13 cellular contexts compared by ENCODE assay signal in the genomic region with DNA sequence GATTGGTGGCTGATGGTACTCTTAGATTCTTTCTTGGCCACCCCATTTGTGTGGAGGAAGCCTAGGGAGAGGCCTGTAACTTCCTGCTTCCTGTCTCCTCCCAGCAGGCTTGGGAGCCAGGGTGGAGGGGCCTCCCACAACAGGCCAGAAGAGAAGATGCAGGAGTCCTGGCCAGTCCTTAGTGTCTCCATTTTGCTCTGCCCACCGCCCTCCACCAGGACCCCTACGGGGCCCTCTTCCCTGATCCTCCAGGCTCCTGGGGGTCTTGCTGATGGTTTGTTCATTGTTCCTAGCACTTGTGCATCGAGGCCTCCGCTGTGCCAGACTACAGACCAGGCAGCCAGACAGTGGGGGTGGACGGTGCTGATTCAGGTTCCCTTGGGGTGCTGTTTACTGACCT. TPM values are rescaled to one million over a fixed set of nuclear protein-coding genes. Genes with fewer than 3 reads are reported as not detected.
DNase-seq lines count a peak whose midpoint lies in the region; ATAC-seq and TF ChIP-seq lines count a peak whose summit lies in the region.
"Had no signal": no experiment of that assay in that cellular context is flagged by ENCODE, and none has a peak within 500 bp of the region (broad histone marks: within the 10 kb centered on the region; RNA-seq: fewer than 3 reads in every experiment).

No MANE protein-coding gene starts in this region.

- BruUV-seq in MCF 10A (replicated peaks; lab: Mats Ljungman, UMichigan) (no TSS peak), Calu3 (replicated peaks; lab: Mats Ljungman, UMichigan) (no TSS peak)

- TF ChIP-seq POLR2A in breast epithelium (IDR thresholded peaks at IDR 0.05), result no peak

- H3K27ac Mint-ChIP-seq in MCF 10A (ENCODE audit: low read depth, unreplicated experiment), result no peak overlapping the region
- no peak overlapping the region for H3K27ac Mint-ChIP-seq in glutamatergic neuron (ENCODE audit: unreplicated experiment)
- H3K27ac Mint-ChIP-seq in Calu3 (ENCODE audit: unreplicated experiment), result no peak overlapping the region
- H3K27ac Mint-ChIP-seq: activated naive CD8-positive, alpha-beta T cell treated with anti-CD3 and anti-CD28 coated beads for 36 hours; natural killer cell had no signal

- H3K27me3 ChIP-seq in breast epithelium (no peaks in the 10 kb centered on the region), lower lobe of right lung (ENCODE audit: low read depth) (no peaks in the 10 kb centered on the region)

- CTCF ChIA-PET in MCF 10A (lab: Yijun Ruan, JAX) (no interaction called here), Calu3 (lab: Charles Lee) (no interaction called here)

- H3K4me1 ChIP-seq in breast epithelium, result peaks cover 0 to 5% of the 10 kb centered on the region in 2 donors
- peaks cover 60% of the 10 kb centered on the region for H3K4me1 ChIP-seq in lower lobe of right lung
- H3K4me1 ChIP-seq: A549 had no signal

- intact Hi-C loops in breast epithelium (cut with DNase I; ENCODE audit: low total_unique reads) (loop anchor here (5.0 kb wide), 1 partner anchor 38 kb away; no protein-coding TSS in a partner anchor), MCF 10A (cut with micrococcal nuclease) (no loop called here), lower lobe of right lung (cut with DNase I) (no loop called here), Calu3 (cut with micrococcal nuclease; ENCODE audit: unreplicated experiment) (no loop called here)

- ATAC-seq in lower lobe of right lung, result peak; percentile 41 to 54
- ATAC-seq in GM19023 (IDR thresholded peaks at IDR 0.05; ENCODE audit: unreplicated experiment), result no peak
- no peak for ATAC-seq in GM21619 (IDR thresholded peaks at IDR 0.05; ENCODE audit: unreplicated experiment)
- ATAC-seq: natural killer cell had no signal

- H3K36me3 ChIP-seq in breast epithelium, result no peaks in the 10 kb centered on the region
- H3K36me3 ChIP-seq in lower lobe of right lung, result no peaks in the 10 kb centered on the region

- TF ChIP-seq CTCF in breast epithelium (IDR thresholded peaks at IDR 0.05) (no peak), MCF 10A (IDR thresholded peaks at IDR 0.05; ENCODE audit: unreplicated experiment) (no peak), glutamatergic neuron (IDR thresholded peaks at IDR 0.05; ENCODE audit: partially characterized antibody, unreplicated experiment) (no peak), lower lobe of right lung (IDR thresholded peaks at IDR 0.05) (no peak), Calu3 (IDR thresholded peaks at IDR 0.05; ENCODE audit: unreplicated experiment) (no peak)

- H3K4me1 Mint-ChIP-seq in MCF 10A (ENCODE audit: insufficient read depth, unreplicated experiment), result peaks cover 5% of the 10 kb centered on the region
- peaks cover 13% of the 10 kb centered on the region for H3K4me1 Mint-ChIP-seq in glutamatergic neuron (ENCODE audit: low read depth, unreplicated experiment)
- H3K4me1 Mint-ChIP-seq in Calu3 (ENCODE audit: low read depth, unreplicated experiment), result peaks cover 11% of the 10 kb centered on the region
- H3K4me1 Mint-ChIP-seq: activated naive CD8-positive, alpha-beta T cell treated with anti-CD3 and anti-CD28 coated beads for 36 hours; natural killer cell had no signal

- H3K27me3 Mint-ChIP-seq in MCF 10A (ENCODE audit: insufficient read depth, unreplicated experiment) (no peaks in the 10 kb centered on the region), glutamatergic neuron (ENCODE audit: unreplicated experiment) (peaks cover 4% of the 10 kb centered on the region), Calu3 (ENCODE audit: unreplicated experiment) (no peaks in the 10 kb centered on the region)
- H3K27me3 Mint-ChIP-seq: activated naive CD8-positive, alpha-beta T cell treated with anti-CD3 and anti-CD28 coated beads for 36 hours had no signal

- H3K9me3 Mint-ChIP-seq in MCF 10A (ENCODE audit: unreplicated experiment) (no peaks in the 10 kb centered on the region), glutamatergic neuron (ENCODE audit: unreplicated experiment) (peaks cover 2% of the 10 kb centered on the region), Calu3 (ENCODE audit: low read depth, unreplicated experiment) (no peaks in the 10 kb centered on the region)
- H3K9me3 Mint-ChIP-seq: activated naive CD8-positive, alpha-beta T cell treated with anti-CD3 and anti-CD28 coated beads for 36 hours; natural killer cell had no signal

- no peak overlapping the region for H3K4me3 Mint-ChIP-seq in MCF 10A (ENCODE audit: unreplicated experiment)
- no peak overlapping the region for H3K4me3 Mint-ChIP-seq in glutamatergic neuron (ENCODE audit: unreplicated experiment)
- H3K4me3 Mint-ChIP-seq in Calu3 (ENCODE audit: low read depth, unreplicated experiment), result no peak overlapping the region
- H3K4me3 Mint-ChIP-seq: activated naive CD8-positive, alpha-beta T cell treated with anti-CD3 and anti-CD28 coated beads for 36 hours; natural killer cell had no signal

- H3K4me3 ChIP-seq in breast epithelium, result no peak overlapping the region
- H3K4me3 ChIP-seq in lower lobe of right lung, result no peak overlapping the region
- H3K4me3 ChIP-seq: A549, thoracic aorta had no signal

- POLR2A ChIA-PET in MCF 10A (lab: Yijun Ruan, JAX), result no interaction called here

- H3K9me3 ChIP-seq in breast epithelium (no peaks in the 10 kb centered on the region), lower lobe of right lung (no peaks in the 10 kb centered on the region)
- H3K9me3 ChIP-seq: A549, thoracic aorta had no signal

- peak overlapping the region; percentile 16 to 34 for H3K27ac ChIP-seq in breast epithelium
- H3K27ac ChIP-seq in lower lobe of right lung, result peak overlapping the region; percentile 49
- H3K27ac ChIP-seq: A549, thoracic aorta had no signal

- H3K36me3 Mint-ChIP-seq in MCF 10A (ENCODE audit: insufficient read depth, unreplicated experiment), result no peaks in the 10 kb centered on the region
- no peaks in the 10 kb centered on the region for H3K36me3 Mint-ChIP-seq in glutamatergic neuron (ENCODE audit: unreplicated experiment)
- no peaks in the 10 kb centered on the region for H3K36me3 Mint-ChIP-seq in Calu3 (ENCODE audit: insufficient read depth, unreplicated experiment)
- H3K36me3 Mint-ChIP-seq: activated naive CD8-positive, alpha-beta T cell treated with anti-CD3 and anti-CD28 coated beads for 36 hours; natural killer cell had no signal

- DNase-seq in breast epithelium (ENCODE audit: low spot score in 2 of 2), result no peak
- DNase-seq in MCF 10A (ENCODE audit: unreplicated experiment), result no peak
- peak; percentile 13 for DNase-seq in glutamatergic neuron
- DNase-seq in lower lobe of right lung, result no peak
- DNase-seq in A172 (ENCODE audit: low spot score), result no peak
- no peak for DNase-seq in Calu3
- DNase-seq: activated CD4-positive, alpha-beta T cell treated with anti-CD3 and anti-CD28 coated beads for 1 hour; activated naive CD8-positive, alpha-beta T cell treated with anti-CD3 and anti-CD28 coated beads for 36 hours; natural killer cell had no signal

RNA-seq across cellular contexts. Expression of gene TSPAN9, which starts 6.8 kb away (rescaled TPM):
- total RNA-seq in breast epithelium, result 10 to 100 TPM; 16.8 to 44.9 (median 36.9) TPM
- 12.6 and 13.4 TPM in 2 replicates for total RNA-seq in MCF 10A (2022)
- 142 TPM for total RNA-seq in glutamatergic neuron (ENCODE audit: unreplicated experiment)
- total RNA-seq in lower lobe of right lung, result 61.1 TPM
- total RNA-seq in A172 (2014; rRNA removed; shearing (Covaris generic)), result 7.0 and 10.3 TPM in 2 replicates
- 6.0 and 8.5 TPM in 2 replicates for total RNA-seq in Calu3 (2022)

Comparison
In these comparisons a context has a peak if more than half of its experiments do, and no peak if none do; other contexts are left out.
1. ATAC-seq: peak in lower lobe of right lung (2 of 2); none in GM19023 (single experiment) and GM21619 (single experiment).